13 cellular contexts compared by ENCODE assay signal in genomic region chr12:118374126-118374725, GRCh38. TPM values are rescaled to one million over a fixed set of nuclear protein-coding genes. Genes with fewer than 3 reads are reported as not detected.
DNase-seq lines count a peak whose midpoint lies in the region; ATAC-seq and TF ChIP-seq lines count a peak whose summit lies in the region.
"Had no signal": no experiment of that assay in that cellular context is flagged by ENCODE, and none has a peak within 500 bp of the region (broad histone marks: within the 10 kb centered on the region; RNA-seq: fewer than 3 reads in every experiment).

No MANE protein-coding gene starts in this region.

- H3K9me3 Mint-ChIP-seq in activated T-helper 1 cell treated with anti-CD3 and anti-CD28 coated beads, Interleukin-12 subunit alpha, Interleukin-12 subunit beta, Interleukin-2, Interleukin-4 antibody, amounts not matched to agents 30 ng/mL and 10 ng/mL and 1 ng/mL, durations not matched to agents 14 hours and 24 hours and 36 hours: no peaks in the 10 kb centered on the region
- H3K9me3 Mint-ChIP-seq in type B pancreatic cell: no peaks in the 10 kb centered on the region
- H3K9me3 Mint-ChIP-seq: T-helper 1 cell treated with Interleukin-12 subunit alpha and Interleukin-12 subunit beta and Interleukin-4 antibody, amounts not matched to agents 30 μg/mL and 1 μg/mL, for 36 hours had no signal

- peaks cover 0 to 69% (median 35%) of the 10 kb centered on the region in 12 donors for H3K4me1 ChIP-seq in heart left ventricle
- H3K4me1 ChIP-seq in right lobe of liver: peaks cover 0 to 25% (median 3%) of the 10 kb centered on the region in 4 donors

- TF ChIP-seq CTCF in heart left ventricle (IDR thresholded peaks at IDR 0.05) (no peak), right lobe of liver (IDR thresholded peaks at IDR 0.05) (no peak), type B pancreatic cell (conservative IDR thresholded peaks at IDR 0.05) (no peak)

- 93 to 95% (median 94%) methylated on average over 14 of the region's 14 CpGs for WGBS in heart left ventricle, 4 donors
- WGBS in right lobe of liver (ENCODE audit: insufficient coverage, low coverage, low lambda C conversion rate, missing lambda C conversion rate): 34% methylated on average over 12 of the region's 14 CpGs

- H3K4me3 ChIP-seq in heart left ventricle (peak overlapping the region in 2 of 12 donors; percentile 91 to 92), right lobe of liver (peak overlapping the region; percentile 54 to 92 (median 87))

- H3K27me3 ChIP-seq in heart left ventricle: no peaks in the 10 kb centered on the region
- no peaks in the 10 kb centered on the region for H3K27me3 ChIP-seq in right lobe of liver
- H3K27me3 ChIP-seq: pancreas had no signal

- peak overlapping the region; percentile 97 for H3K4me3 Mint-ChIP-seq in activated T-helper 1 cell treated with anti-CD3 and anti-CD28 coated beads, Interleukin-12 subunit alpha, Interleukin-12 subunit beta, Interleukin-2, Interleukin-4 antibody, amounts not matched to agents 30 ng/mL and 10 ng/mL and 1 ng/mL, durations not matched to agents 14 hours and 24 hours and 36 hours
- peak overlapping the region; percentile 96 for H3K4me3 Mint-ChIP-seq in type B pancreatic cell

- peaks cover 13% of the 10 kb centered on the region for H3K27me3 Mint-ChIP-seq in activated T-helper 1 cell treated with anti-CD3 and anti-CD28 coated beads, Interleukin-12 subunit alpha, Interleukin-12 subunit beta, Interleukin-2, Interleukin-4 antibody, amounts not matched to agents 30 ng/mL and 10 ng/mL and 1 ng/mL, durations not matched to agents 14 hours and 24 hours and 36 hours (ENCODE audit: insufficient read depth)
- peaks cover 23% of the 10 kb centered on the region for H3K27me3 Mint-ChIP-seq in type B pancreatic cell

- TF ChIP-seq POLR2A in heart left ventricle (IDR thresholded peaks at IDR 0.05) (no peak), right lobe of liver (IDR thresholded peaks at IDR 0.05) (no peak)

- no peaks in the 10 kb centered on the region for H3K9me3 ChIP-seq in heart left ventricle
- H3K9me3 ChIP-seq in right lobe of liver: no peaks in the 10 kb centered on the region
- H3K9me3 ChIP-seq: pancreas had no signal

- H3K36me3 ChIP-seq in heart left ventricle (peaks cover 0 to 7% (median 2%) of the 10 kb centered on the region in 9 donors), right lobe of liver (no peaks in the 10 kb centered on the region)

- ATAC-seq in heart left ventricle (no peak), left cardiac atrium (no peak), right lobe of liver (no peak), HG02970 (IDR thresholded peaks at IDR 0.05; ENCODE audit: low FRiP score, unreplicated experiment) (no peak)
- ATAC-seq: pancreas had no signal

- peak overlapping the region; percentile 13 for H3K27ac Mint-ChIP-seq in activated T-helper 1 cell treated with anti-CD3 and anti-CD28 coated beads, Interleukin-12 subunit alpha, Interleukin-12 subunit beta, Interleukin-2, Interleukin-4 antibody, amounts not matched to agents 30 ng/mL and 10 ng/mL and 1 ng/mL, durations not matched to agents 14 hours and 24 hours and 36 hours
- H3K27ac Mint-ChIP-seq in type B pancreatic cell: peak overlapping the region; percentile 29

- intact Hi-C loops in heart left ventricle (cut with DNase I) (loop anchor here in 5 of 10 donors (2.0 to 10.0 kb wide), 6 partner anchors 191 to 499 kb away; partner anchors contain the start of genes WSB2 (in 2 of the 5) and PEBP1 (in 1 of the 5)), left cardiac atrium (cut with DNase I) (loop anchor here in 1 of 2 donors (10.0 kb wide), 1 partner anchor 499 kb away; no protein-coding TSS in a partner anchor), right lobe of liver (cut with DNase I) (loop anchor here (10.0 kb wide), 2 partner anchors 189 to 249 kb away; no protein-coding TSS in a partner anchor)
- intact Hi-C loops in activated T-helper 1 cell treated with anti-CD3 and anti-CD28 coated beads, Interleukin-12 subunit alpha, Interleukin-12 subunit beta, Interleukin-2, Interleukin-4 antibody, amounts not matched to agents 30 ng/mL and 10 ng/mL and 1 ng/mL, durations not matched to agents 14 hours and 24 hours and 36 hours (cut with micrococcal nuclease): loop anchor here (5.0 kb wide), 1 partner anchor 1293 kb away; the partner anchor contains the start of gene PRKAB1

- no peak for DNase-seq in heart left ventricle
- no peak for DNase-seq in left cardiac atrium
- no peak for DNase-seq in activated T-helper 1 cell treated with anti-CD3 and anti-CD28 coated beads, Interleukin-12 subunit alpha, Interleukin-12 subunit beta, Interleukin-2, Interleukin-4 antibody, amounts not matched to agents 30 ng/mL and 10 ng/mL and 1 ng/mL, durations not matched to agents 14 hours and 24 hours and 36 hours (ENCODE audit: low spot score)
- DNase-seq in right lobe of liver: no peak
- DNase-seq in type B pancreatic cell (ENCODE audit: extremely low spot score, unreplicated experiment): no peak
- DNase-seq in NCI-H2196 treated with DMSO at 0.1 percent for 48 hours (lab: John Stamatoyannopoulos, UW; ENCODE audit: unreplicated experiment): no peak
- no peak for DNase-seq in AML-193 (lab: John Stamatoyannopoulos, UW)
- DNase-seq: effector CD8-positive, alpha-beta T cell; NCI-H748 treated with DMSO at 0.1 percent for 48 hours; pancreas had no signal

- peak overlapping the region in 11 of 12 donors; percentile 85 to 98 (median 95) for H3K27ac ChIP-seq in heart left ventricle
- peak overlapping the region; percentile 94 to 98 (median 95) for H3K27ac ChIP-seq in right lobe of liver
- H3K27ac ChIP-seq: C4-2B had no signal

- no peaks in the 10 kb centered on the region for H3K36me3 Mint-ChIP-seq in activated T-helper 1 cell treated with anti-CD3 and anti-CD28 coated beads, Interleukin-12 subunit alpha, Interleukin-12 subunit beta, Interleukin-2, Interleukin-4 antibody, amounts not matched to agents 30 ng/mL and 10 ng/mL and 1 ng/mL, durations not matched to agents 14 hours and 24 hours and 36 hours (ENCODE audit: low read depth)
- no peaks in the 10 kb centered on the region for H3K36me3 Mint-ChIP-seq in type B pancreatic cell

- peaks cover 56% of the 10 kb centered on the region for H3K4me1 Mint-ChIP-seq in activated T-helper 1 cell treated with anti-CD3 and anti-CD28 coated beads, Interleukin-12 subunit alpha, Interleukin-12 subunit beta, Interleukin-2, Interleukin-4 antibody, amounts not matched to agents 30 ng/mL and 10 ng/mL and 1 ng/mL, durations not matched to agents 14 hours and 24 hours and 36 hours (ENCODE audit: low read depth)
- H3K4me1 Mint-ChIP-seq in type B pancreatic cell (ENCODE audit: unreplicated experiment): peaks cover 27% of the 10 kb centered on the region

RNA-seq across cellular contexts. Expression of gene TAOK3, which starts 1.5 kb away (rescaled TPM):
- 10 to 100 TPM; 11.8 to 26.6 (median 22.2) TPM for total RNA-seq in heart left ventricle
- 10 to 100 TPM; 13.0 to 14.4 TPM for polyA plus RNA-seq in heart left ventricle
- 10 to 100 TPM; 15.0 to 23.1 TPM for total RNA-seq in left cardiac atrium
- total RNA-seq in activated T-helper 1 cell treated with anti-CD3 and anti-CD28 coated beads, Interleukin-12 subunit alpha, Interleukin-12 subunit beta, Interleukin-2, Interleukin-4 antibody, amounts not matched to agents 30 ng/mL and 10 ng/mL and 1 ng/mL, durations not matched to agents 14 hours and 24 hours and 36 hours: 59.5 and 59.7 TPM in 2 replicates
- total RNA-seq in right lobe of liver: 10 to 100 TPM; 12.2 to 21.9 (median 17.7) TPM
- 15.8 and 23.6 TPM in 2 replicates for total RNA-seq in type B pancreatic cell (ENCODE audit: low replicate concordance)

RNA-seq across cellular contexts. Expression of gene SUDS3, which starts 2.1 kb away (rescaled TPM):
- total RNA-seq in heart left ventricle (10 to 100 TPM; 18.8 to 32.1 (median 21.8) TPM), left cardiac atrium (10 to 100 TPM; 18.1 to 19.7 TPM), right lobe of liver (10 to 100 TPM in 5 of 6 experiments, 1 to 10 TPM in 1; 9.7 to 15.9 (median 13.6) TPM), type B pancreatic cell (ENCODE audit: low replicate concordance) (42.1 and 49.2 TPM in 2 replicates)
- polyA plus RNA-seq in heart left ventricle: 10 to 100 TPM in 1 of 2 donors, 1 to 10 TPM in 1; 8.0 to 16.8 TPM
- 23.3 and 25.5 TPM in 2 replicates for total RNA-seq in activated T-helper 1 cell treated with anti-CD3 and anti-CD28 coated beads, Interleukin-12 subunit alpha, Interleukin-12 subunit beta, Interleukin-2, Interleukin-4 antibody, amounts not matched to agents 30 ng/mL and 10 ng/mL and 1 ng/mL, durations not matched to agents 14 hours and 24 hours and 36 hours
